In genomic region chr19:12733907-12734214, GRCh38 we compare ENCODE assay signal across 8 cellular contexts. TPM values are rescaled to one million over a fixed set of nuclear protein-coding genes. Genes with fewer than 3 reads are reported as not detected.
DNase-seq lines count a peak whose midpoint lies in the region; ATAC-seq and TF ChIP-seq lines count a peak whose summit lies in the region.

No MANE protein-coding gene starts in this region.

- no peak for TF ChIP-seq EP300 in esophagus muscularis mucosa (IDR thresholded peaks at IDR 0.05)

- peak overlapping the region; percentile 96 for H3K27ac ChIP-seq in RWPE1
- H3K27ac ChIP-seq in esophagus muscularis mucosa (replicated peaks in 1 of 4) = peak overlapping the region; percentile 89 to 95 (median 92)
- H3K27ac ChIP-seq in psoas muscle = peak overlapping the region; percentile 92

- no peak for TF ChIP-seq CTCF in RWPE1 (conservative IDR thresholded peaks at IDR 0.05; ENCODE audit: low read depth)
- no peak for TF ChIP-seq CTCF in esophagus muscularis mucosa (IDR thresholded peaks at IDR 0.05)
- no peak for TF ChIP-seq CTCF in psoas muscle (IDR thresholded peaks at IDR 0.05)

- intact Hi-C loops in esophagus muscularis mucosa (cut with DNase I) (no loop called here), psoas muscle (cut with DNase I) (no loop called here)

- POLR2A ChIA-PET in RWPE1 (lab: Yijun Ruan, JAX; ENCODE audit: low non-redundant PET) = interaction anchor here (1.7 kb wide), 1 partner anchor 11 kb away, joined by 8 read pairs; the partner anchor contains the start of gene TNPO2

- TF ChIP-seq POLR2A in esophagus muscularis mucosa (IDR thresholded peaks at IDR 0.05; ENCODE audit: low read depth) = no peak

- no peaks in the 10 kb centered on the region for H3K27me3 ChIP-seq in esophagus muscularis mucosa
- H3K27me3 ChIP-seq in psoas muscle (ENCODE audit: insufficient read depth in 3 of 3, low read length in 2 of 3) = no peaks in the 10 kb centered on the region

- H3K9me3 ChIP-seq in esophagus muscularis mucosa (no peaks in the 10 kb centered on the region), psoas muscle (no peaks in the 10 kb centered on the region)

- CTCF ChIA-PET in RWPE1 (lab: Yijun Ruan, JAX) = interaction anchor here (0.6 to 1.0 kb wide), 3 partner anchors 9 to 12 kb away, joined by 3 to 4 read pairs (median 3); no protein-coding TSS in a partner anchor

- H3K36me3 ChIP-seq in esophagus muscularis mucosa (peaks cover 23 to 38% (median 35%) of the 10 kb centered on the region in 4 donors), psoas muscle (ENCODE audit: insufficient read depth in 1 of 2, low read depth in 1 of 2) (peaks cover 0 to 34% of the 10 kb centered on the region in 2 donors)

- DNase-seq in ELR (ENCODE audit: low read depth) (peak; percentile 20), RWPE1 (ENCODE audit: low spot score) (no peak), esophagus muscularis mucosa (ENCODE audit: extremely low spot score) (no peak), psoas muscle (no peak), NCI-H82 treated with DMSO at 0.1 percent for 48 hours (lab: John Stamatoyannopoulos, UW; ENCODE audit: unreplicated experiment) (no peak)

- H3K4me1 ChIP-seq in esophagus muscularis mucosa (peaks cover 42 to 65% (median 57%) of the 10 kb centered on the region in 4 donors), psoas muscle (peaks cover 41% of the 10 kb centered on the region)

- ATAC-seq in psoas muscle (no peak), GM19324 (IDR thresholded peaks at IDR 0.05; ENCODE audit: low FRiP score, unreplicated experiment) (no peak), HG03565 (IDR thresholded peaks at IDR 0.05; ENCODE audit: unreplicated experiment) (no peak), HG03432 (IDR thresholded peaks at IDR 0.05; ENCODE audit: unreplicated experiment) (no peak)

- H3K4me3 ChIP-seq in esophagus muscularis mucosa (peak overlapping the region; percentile 76 to 91 (median 90)), psoas muscle (peak overlapping the region; percentile 89)

- WGBS in esophagus muscularis mucosa = 2% methylated on average over 6 of the region's 9 CpGs
- 0% methylated on average over 9 of the region's 9 CpGs for WGBS in psoas muscle, 3 donors

RNA-seq across cellular contexts. Expression of gene TRIR, which starts 0.6 kb away (rescaled TPM):
- total RNA-seq in esophagus muscularis mucosa = 100 to 1,000 TPM; 382 to 470 (median 431) TPM
- 100 to 1,000 TPM in 3 of 4 donors, 10 to 100 TPM in 1; 78.6 to 124 (median 108) TPM for total RNA-seq in psoas muscle
- 100 to 1,000 TPM; 183 to 309 (median 187) TPM for polyA plus RNA-seq in psoas muscle

RNA-seq across cellular contexts. Expression of gene GET3, which starts 3.4 kb away (rescaled TPM):
- total RNA-seq in esophagus muscularis mucosa = 10 to 100 TPM; 46.9 to 63.5 (median 51.3) TPM
- 10 to 100 TPM; 43.0 to 52.8 (median 51.0) TPM for total RNA-seq in psoas muscle
- 100 to 1,000 TPM in 1 of 3 donors, 10 to 100 TPM in 2; 75.6 to 135 (median 98.5) TPM for polyA plus RNA-seq in psoas muscle

RNA-seq across cellular contexts. Expression of gene TNPO2, which starts 10.1 kb away (rescaled TPM):
- total RNA-seq in esophagus muscularis mucosa = 10 to 100 TPM; 42.8 to 71.9 (median 62.8) TPM
- total RNA-seq in psoas muscle = 10 to 100 TPM; 29.0 to 48.1 (median 37.3) TPM
- polyA plus RNA-seq in psoas muscle = 10 to 100 TPM; 17.4 to 31.2 (median 28.6) TPM

RNA-seq across cellular contexts. Expression of gene BEST2, which starts 17.7 kb away (rescaled TPM):
- total RNA-seq in esophagus muscularis mucosa = not detected
- total RNA-seq in psoas muscle = not detected
- polyA plus RNA-seq in psoas muscle = under 1 TPM; 0.04 to 0.37 (median 0.08) TPM

RNA-seq across cellular contexts. Expression of gene FBXW9, which starts 37.4 kb away (rescaled TPM):
- total RNA-seq in esophagus muscularis mucosa = 10 to 100 TPM in 1 of 4 donors, 1 to 10 TPM in 3; 4.3 to 10.6 (median 7.5) TPM
- total RNA-seq in psoas muscle = 1 to 10 TPM; 1.2 to 2.2 (median 1.6) TPM
- 1 to 10 TPM; 4.1 to 9.2 (median 4.4) TPM for polyA plus RNA-seq in psoas muscle
